1 cellular context compared by ENCODE assay signal in genomic region chr3:110577856-110578255, GRCh38.
TF ChIP-seq lines count a peak whose summit lies in the region.

No MANE protein-coding gene starts in this region.

TF ChIP-seq in WTC11, 78 proteins besides CTCF, POLR2A, EP300 and RAD21 (continued from another document):
- no peak for TF ChIP-seq HMGXB4 (CRISPR knock-in tag; IDR thresholded peaks at IDR 0.05)
- TF ChIP-seq ZNF671 (CRISPR knock-in tag; IDR thresholded peaks at IDR 0.05), result no peak
- TF ChIP-seq AR (CRISPR knock-in tag; IDR thresholded peaks at IDR 0.05), result no peak
- TF ChIP-seq RORB (CRISPR knock-in tag; IDR thresholded peaks at IDR 0.05), result no peak
- TF ChIP-seq FOXK1 (CRISPR knock-in tag; IDR thresholded peaks at IDR 0.05), result no peak
- TF ChIP-seq ESRRA (CRISPR knock-in tag; IDR thresholded peaks at IDR 0.05; ENCODE audit: borderline replicate concordance), result no peak
- TF ChIP-seq SP1 (CRISPR knock-in tag; conservative IDR thresholded peaks at IDR 0.05), result no peak
- TF ChIP-seq TEAD4 (CRISPR knock-in tag; IDR thresholded peaks at IDR 0.05), result no peak
- TF ChIP-seq ZMAT4 (CRISPR knock-in tag; IDR thresholded peaks at IDR 0.05), result no peak
- TF ChIP-seq SMAD3 (CRISPR knock-in tag; IDR thresholded peaks at IDR 0.05; ENCODE audit: borderline replicate concordance), result no peak
